Comparison of ENCODE assay signal across 15 cellular contexts in genomic region chr1:148512571-148513184, GRCh38. TPM values are rescaled to one million over a fixed set of nuclear protein-coding genes. Genes with fewer than 3 reads are reported as not detected.
DNase-seq lines count a peak whose midpoint lies in the region; ATAC-seq and TF ChIP-seq lines count a peak whose summit lies in the region.
"Not testable (repeated sequence)": the region's sequence is repeated elsewhere in the genome, so short reads cannot be mapped to it uniquely, and the experiment has no call there.
"Had no signal": no experiment of that assay in that cellular context is flagged by ENCODE, and none has a peak within 500 bp of the region (broad histone marks: within the 10 kb centered on the region; RNA-seq: fewer than 3 reads in every experiment).

No MANE protein-coding gene starts in this region.

- H3K36me3 ChIP-seq in GM23248 (ENCODE audit: low read depth); RWPE2 (ENCODE audit: low read depth): not testable (repeated sequence)

- H3K9me3 Mint-ChIP-seq in activated CD4-positive, alpha-beta memory T cell treated with anti-CD3 and anti-CD28 coated beads for 36 hours; activated naive CD8-positive, alpha-beta T cell (ENCODE audit: low read depth): not testable (repeated sequence)

- CTCF ChIA-PET in activated CD4-positive, alpha-beta memory T cell treated with anti-CD3 and anti-CD28 coated beads for 36 hours (lab: Charles Lee), result not testable (repeated sequence)

- H3K4me1 Mint-ChIP-seq in activated CD4-positive, alpha-beta memory T cell treated with anti-CD3 and anti-CD28 coated beads for 36 hours (ENCODE audit: low read depth), result peaks cover 18% of the 10 kb centered on the region
- H3K4me1 Mint-ChIP-seq in activated naive CD8-positive, alpha-beta T cell (ENCODE audit: low read depth), result peaks cover 17% of the 10 kb centered on the region

- H3K4me3 ChIP-seq in GM23248; RWPE2 (ENCODE audit: severe bottlenecking); choroid plexus epithelial cell (ENCODE audit: low read depth, low read length): not testable (repeated sequence)

- H3K9me2 ChIP-seq in GM23248 (ENCODE audit: insufficient read depth), result not testable (repeated sequence)

- DNase-seq in GM23248 (peak; percentile 62), M059J (ENCODE audit: low read depth) (peak; percentile 37), choroid plexus epithelial cell (ENCODE audit: low read depth) (peak; percentile 49), foreskin melanocyte (peak; percentile 58)
- not testable (repeated sequence) for DNase-seq in RWPE2 (ENCODE audit: low spot score)
- peak; percentile 21 for DNase-seq in activated CD4-positive, alpha-beta memory T cell treated with anti-CD3 and anti-CD28 coated beads for 36 hours
- DNase-seq in stimulated activated naive CD8-positive, alpha-beta T cell treated with anti-CD3 and anti-CD28 coated beads, Interleukin-15, Interleukin-2, amounts not matched to agents 100 U/mL and 50 U/mL, for 24 hours, result peak; percentile 2

- 49 to 56% methylated on average over 8 to 9 of the region's 9 CpGs for WGBS in GM23248 (ENCODE audit: low coverage in 1 of 2, low lambda C conversion rate in 2 of 2, missing lambda C conversion rate in 2 of 2), 2 experiments

- H3K27ac ChIP-seq in GM23248; RWPE2 (ENCODE audit: poor library complexity, severe bottlenecking): not testable (repeated sequence)

- H3K9me3 ChIP-seq in GM23248 (ENCODE audit: low read depth); RWPE2 (ENCODE audit: severe bottlenecking): not testable (repeated sequence)

- in situ Hi-C loops in GM23248 (cut with MboI), result not testable (repeated sequence)

- H3K4me1 ChIP-seq in GM23248 (ENCODE audit: insufficient read depth); RWPE2 (ENCODE audit: insufficient read depth, poor library complexity, severe bottlenecking): not testable (repeated sequence)

- H3K4me2 ChIP-seq in GM23248 (ENCODE audit: unreplicated experiment), result not testable (repeated sequence)

- not testable (repeated sequence) for H3K27ac Mint-ChIP-seq in activated CD4-positive, alpha-beta memory T cell treated with anti-CD3 and anti-CD28 coated beads for 36 hours
- peak overlapping the region; percentile 75 for H3K27ac Mint-ChIP-seq in activated naive CD8-positive, alpha-beta T cell

- H3K79me2 ChIP-seq in GM23248 (ENCODE audit: insufficient read depth), result not testable (repeated sequence)

- H3K9ac ChIP-seq in GM23248, result not testable (repeated sequence)

- TF ChIP-seq CTCF in RWPE2 (IDR thresholded peaks at IDR 0.05; ENCODE audit: poor library complexity, severe bottlenecking); choroid plexus epithelial cell (conservative IDR thresholded peaks at IDR 0.05; ENCODE audit: low read depth, low read length): not testable (repeated sequence)

- POLR2A ChIA-PET in activated CD4-positive, alpha-beta memory T cell treated with anti-CD3 and anti-CD28 coated beads for 36 hours (lab: Charles Lee), result not testable (repeated sequence)

- not testable (repeated sequence) for H2AFZ ChIP-seq in GM23248

- H3K27me3 ChIP-seq in GM23248 (replicated peaks; ENCODE audit: insufficient read depth); RWPE2 (ENCODE audit: insufficient read depth, poor library complexity, severe bottlenecking): not testable (repeated sequence)

- peak; percentile 88 for ATAC-seq in RWPE2 (ENCODE audit: low read depth)
- ATAC-seq in stimulated activated naive CD8-positive, alpha-beta T cell treated with anti-CD3 and anti-CD28 coated beads, Interleukin-15, Interleukin-2, amounts not matched to agents 100 U/mL and 50 U/mL, for 24 hours, result peak; percentile 94

- H3K36me3 Mint-ChIP-seq in activated CD4-positive, alpha-beta memory T cell treated with anti-CD3 and anti-CD28 coated beads for 36 hours; activated naive CD8-positive, alpha-beta T cell: not testable (repeated sequence)

- intact Hi-C loops in activated CD4-positive, alpha-beta memory T cell treated with anti-CD3 and anti-CD28 coated beads for 36 hours (cut with micrococcal nuclease), result not testable (repeated sequence)

- H3F3A ChIP-seq in GM23248 (ENCODE audit: insufficient read depth), result not testable (repeated sequence)

- not testable (repeated sequence) for H4K20me1 ChIP-seq in GM23248 (ENCODE audit: insufficient read depth)

- H3K4me3 Mint-ChIP-seq in activated CD4-positive, alpha-beta memory T cell treated with anti-CD3 and anti-CD28 coated beads for 36 hours, result peak overlapping the region; percentile 5
- H3K4me3 Mint-ChIP-seq in activated naive CD8-positive, alpha-beta T cell, result not testable (repeated sequence)

- H3K27me3 Mint-ChIP-seq in activated CD4-positive, alpha-beta memory T cell treated with anti-CD3 and anti-CD28 coated beads for 36 hours; activated naive CD8-positive, alpha-beta T cell: not testable (repeated sequence)

RNA-seq across cellular contexts. Expression of gene PPIAL4G, which starts 29.6 kb away (rescaled TPM):
- not detected in 2 replicates for total RNA-seq in GM23248 (2014; rRNA removed; shearing (Covaris generic))
- not detected in 2 replicates for polyA plus RNA-seq in GM23248 (2016; fragmentation: Nextera tagmentation; extraction: Ambion mirVana)
- total RNA-seq in M059J (2014; rRNA removed; shearing (Covaris generic)), result not detected in 2 replicates
- total RNA-seq in activated CD4-positive, alpha-beta memory T cell treated with anti-CD3 and anti-CD28 coated beads for 36 hours, result under 1 TPM; 0.12 to 0.14 TPM
- total RNA-seq: body of pancreas, chondrocyte, epithelial cell of proximal tubule, gastroesophageal sphincter, H1, right cardiac atrium had no signal
- polyA plus RNA-seq: H1, hepatocyte, right cardiac atrium had no signal
